Comparison of ENCODE assay signal across 28 cellular contexts in genomic region chr14:40096968-40097367, GRCh38.
"Had no signal": no experiment of that assay in that cellular context is flagged by ENCODE, and none has a peak within 500 bp of the region (broad histone marks: within the 10 kb centered on the region; RNA-seq: fewer than 3 reads in every experiment).

No MANE protein-coding gene starts in this region.

- FAIRE-seq: frontal cortex had no signal

- H3K4me3 ChIP-seq: ascending aorta, breast epithelium, cardiac muscle cell, colonic mucosa had no signal

- H3K4me1 ChIP-seq: ascending aorta, breast epithelium, colonic mucosa had no signal

- H3K36me3 ChIP-seq: ascending aorta, breast epithelium, cardiac muscle cell, colonic mucosa had no signal

- H3K27me3 ChIP-seq: ascending aorta, breast epithelium, cardiac muscle cell, colonic mucosa had no signal

- H3K27ac ChIP-seq: ascending aorta, breast epithelium, cardiac muscle cell, colonic mucosa had no signal

- ATAC-seq: activated CD4-positive, alpha-beta T cell treated with anti-CD3 and anti-CD28 coated beads for 36 hours; activated CD8-positive, alpha-beta memory T cell treated with anti-CD3 and anti-CD28 coated beads, Interleukin-2, amount 10 ng/mL, durations not matched to agents 7 days and 5 days; activated CD8-positive, alpha-beta T cell treated with anti-CD3 and anti-CD28 coated beads, Interleukin-2, amount 10 ng/mL, durations not matched to agents 7 days and 5 days; activated naive CD4-positive, alpha-beta T cell treated with anti-CD3 and anti-CD28 coated beads, Interleukin-2, amount 50 U/mL, for 72 hours; esophagus mucosa had no signal

- DNase-seq: activated CD4-positive, alpha-beta memory T cell treated with anti-CD3 and anti-CD28 coated beads for 36 hours; activated CD4-positive, alpha-beta T cell treated with anti-CD3 and anti-CD28 coated beads for 36 hours; activated CD4-positive, alpha-beta T cell treated with anti-CD3 and anti-CD28 coated beads, Interleukin-2, amount 10 ng/mL, durations not matched to agents 24 days and 14 days; activated CD4-positive, CD25-positive, alpha-beta regulatory T cell; activated CD4-positive, CD25-positive, alpha-beta regulatory T cell treated with anti-CD3 and anti-CD28 coated beads, Interleukin-2, amount 50 U/mL, for 72 hours; activated CD8-positive, alpha-beta memory T cell treated with anti-CD3 and anti-CD28 coated beads, Interleukin-2, amount 10 ng/mL, durations not matched to agents 7 days and 5 days; activated CD8-positive, alpha-beta memory T cell treated with anti-CD3 and anti-CD28 coated beads, Interleukin-2, amount 50 U/mL, for 4 hours; activated CD8-positive, alpha-beta T cell treated with anti-CD3 and anti-CD28 coated beads, Interleukin-2, amount 10 ng/mL, durations not matched to agents 7 days and 5 days; activated gamma-delta T cell; activated naive CD4-positive, alpha-beta T cell; activated naive CD4-positive, alpha-beta T cell treated with anti-CD3 and anti-CD28 coated beads, Interleukin-2, amount 10 ng/mL, durations not matched to agents 7 days and 5 days; activated naive CD8-positive, alpha-beta T cell treated with anti-CD3 and anti-CD28 coated beads, Interleukin-2, amount 10 ng/mL, durations not matched to agents 7 days and 5 days; activated T-cell treated with anti-CD3 and anti-CD28 coated beads, Interleukin-2, amount 50 U/mL, for 1 hour; activated T-cell treated with anti-CD3 and anti-CD28 coated beads, Interleukin-2, amount 50 U/mL, for 48 hours; central memory CD4-positive, alpha-beta T cell; cerebellar nuclear complex; colonic mucosa; effector memory CD4-positive, alpha-beta T cell; endodermal cell; foreskin fibroblast; head of caudate nucleus; T-helper 2 cell had no signal

- H3K9me3 ChIP-seq: ascending aorta, breast epithelium, colonic mucosa had no signal
